Comparison of ENCODE assay signal across 23 cellular contexts in genomic region chr5:132075719-132076077, GRCh38. TPM values are rescaled to one million over a fixed set of nuclear protein-coding genes. Genes with fewer than 3 reads are reported as not detected.
DNase-seq lines count a peak whose midpoint lies in the region; ATAC-seq and TF ChIP-seq lines count a peak whose summit lies in the region.
"Had no signal": no experiment of that assay in that cellular context is flagged by ENCODE, and none has a peak within 500 bp of the region (broad histone marks: within the 10 kb centered on the region; RNA-seq: fewer than 3 reads in every experiment).

No MANE protein-coding gene starts in this region.

- H3K14ac ChIP-seq in IMR-90 (replicated peaks; ENCODE audit: low read depth, low read length) (no peak overlapping the region), neuronal stem cell (ENCODE audit: low read length) (no peak overlapping the region)

- BruUV-seq in IMR-90 (replicated peaks; lab: Mats Ljungman, UMichigan), result no TSS peak

- peaks cover 41% of the 10 kb centered on the region for H3K36me3 Mint-ChIP-seq in activated T-helper 1 cell treated with anti-CD3 and anti-CD28 coated beads, Interleukin-12 subunit alpha, Interleukin-12 subunit beta, Interleukin-2, Interleukin-4 antibody, amounts not matched to agents 30 ng/mL and 10 ng/mL and 1 ng/mL, durations not matched to agents 14 hours and 24 hours and 36 hours (ENCODE audit: low read depth)
- H3K36me3 Mint-ChIP-seq: CD4-positive, CD25-positive, alpha-beta regulatory T cell had no signal

- no peak overlapping the region for H2AFZ ChIP-seq in IMR-90 (replicated peaks; ENCODE audit: low read length, poor library complexity)
- no peak overlapping the region for H2AFZ ChIP-seq in neuronal stem cell (ENCODE audit: low read length)

- no peak overlapping the region for H3K23ac ChIP-seq in IMR-90 (ENCODE audit: low read depth, low read length)
- H3K23ac ChIP-seq in neuronal stem cell (ENCODE audit: low read depth, low read length, poor library complexity), result no peak overlapping the region

- H2BK15ac ChIP-seq in IMR-90 (ENCODE audit: low read depth, low read length) (no peak overlapping the region; the same call in 2 of the 3 replicates), neuronal stem cell (ENCODE audit: low read length) (no peak overlapping the region)

- H3K4me1 ChIP-seq in BLaER1, result peaks cover 31% of the 10 kb centered on the region
- peaks cover 10% of the 10 kb centered on the region for H3K4me1 ChIP-seq in IMR-90 (ENCODE audit: control insufficient read depth, insufficient read depth, low read length)
- peaks cover 0 to 9% of the 10 kb centered on the region in 2 donors for H3K4me1 ChIP-seq in neuronal stem cell (ENCODE audit: control insufficient read depth in 2 of 2, insufficient read depth in 1 of 2, low read depth in 1 of 2, low read length in 2 of 2)
- H3K4me1 ChIP-seq: right atrium auricular region had no signal

- H3K27ac Mint-ChIP-seq in activated T-helper 1 cell treated with anti-CD3 and anti-CD28 coated beads, Interleukin-12 subunit alpha, Interleukin-12 subunit beta, Interleukin-2, Interleukin-4 antibody, amounts not matched to agents 30 ng/mL and 10 ng/mL and 1 ng/mL, durations not matched to agents 14 hours and 24 hours and 36 hours, result peak overlapping the region; percentile 97
- H3K27ac Mint-ChIP-seq: activated B cell treated with CpG ODN at 0.5 μM for 24 hours; CD4-positive, CD25-positive, alpha-beta regulatory T cell; dendritic cell treated with granulocyte-macrophage colony-stimulating factor and Interleukin-4, amounts not matched to agents 40 ng/mL and 50 ng/mL, for 4 days had no signal

- no peak overlapping the region for H3K9ac ChIP-seq in BLaER1
- H3K9ac ChIP-seq in IMR-90 (ENCODE audit: low read depth, low read length), result no peak overlapping the region
- H3K9ac ChIP-seq in neuronal stem cell (ENCODE audit: low read depth, low read length, poor library complexity), result peak overlapping the region; percentile 15
- H3K9ac ChIP-seq: SK-N-SH had no signal

- WGBS in IMR-90 (ENCODE audit: extremely low coverage in 2 of 2, insufficient read length in 1 of 2), 2 experiments, result no CpG with 5 or more reads among the region's 2 CpGs
- no CpG with 5 or more reads among the region's 2 CpGs for WGBS in neuronal stem cell (ENCODE audit: extremely low coverage in 2 of 2, insufficient read length in 2 of 2, insufficient replicate concordance in 1 of 2), 2 donors

- peak overlapping the region; percentile 90 for H3K4me3 Mint-ChIP-seq in activated T-helper 1 cell treated with anti-CD3 and anti-CD28 coated beads, Interleukin-12 subunit alpha, Interleukin-12 subunit beta, Interleukin-2, Interleukin-4 antibody, amounts not matched to agents 30 ng/mL and 10 ng/mL and 1 ng/mL, durations not matched to agents 14 hours and 24 hours and 36 hours
- H3K4me3 Mint-ChIP-seq: activated B cell treated with CpG ODN at 0.5 μM for 24 hours; CD4-positive, CD25-positive, alpha-beta regulatory T cell; dendritic cell treated with granulocyte-macrophage colony-stimulating factor and Interleukin-4, amounts not matched to agents 40 ng/mL and 50 ng/mL, for 4 days had no signal

- H4K8ac ChIP-seq in IMR-90 (ENCODE audit: low read depth in 2 of 2, low read length in 2 of 2), result no peak overlapping the region
- H4K8ac ChIP-seq in neuronal stem cell (ENCODE audit: low read depth, low read length), result no peak overlapping the region

- H3K9me3 ChIP-seq in BLaER1 (no peaks in the 10 kb centered on the region), IMR-90 (ENCODE audit: control insufficient read depth, insufficient read depth, low read length) (no peaks in the 10 kb centered on the region), neuronal stem cell (replicated peaks in 1 of 2; ENCODE audit: control insufficient read depth in 2 of 2, insufficient read depth in 1 of 2, low read depth in 1 of 2, low read length in 2 of 2) (no peaks in the 10 kb centered on the region)
- H3K9me3 ChIP-seq: right atrium auricular region, SK-N-SH had no signal

- H4K91ac ChIP-seq in IMR-90 (ENCODE audit: insufficient read depth, low read depth, low read length), result no peak overlapping the region
- no peak overlapping the region for H4K91ac ChIP-seq in neuronal stem cell (ENCODE audit: low read depth, low read length, poor library complexity)

- H3K9me1 ChIP-seq in IMR-90 (ENCODE audit: insufficient read depth, low read length), result peaks cover 10% of the 10 kb centered on the region; the same call in 1 of the 2 replicates

- H3K27ac ChIP-seq in BLaER1 (no peak overlapping the region), IMR-90 (ENCODE audit: insufficient read depth, low read length) (no peak overlapping the region), neuronal stem cell (replicated peaks; ENCODE audit: low read length) (no peak overlapping the region)
- H3K27ac ChIP-seq: right atrium auricular region had no signal

- H3K4ac ChIP-seq in IMR-90 (ENCODE audit: low read depth, low read length) (no peak overlapping the region), neuronal stem cell (ENCODE audit: low read length) (no peak overlapping the region)

- no peak overlapping the region for H3K56ac ChIP-seq in IMR-90 (ENCODE audit: extremely low read depth, insufficient read depth, low read length)

- no peak for TF ChIP-seq CTCF in IMR-90 (conservative IDR thresholded peaks at IDR 0.05; ENCODE audit: low read depth, low read length)

- intact Hi-C loops in IMR-90 (cut with micrococcal nuclease), result no loop called here
- intact Hi-C loops in activated T-helper 1 cell treated with anti-CD3 and anti-CD28 coated beads, Interleukin-12 subunit alpha, Interleukin-12 subunit beta, Interleukin-2, Interleukin-4 antibody, amounts not matched to agents 30 ng/mL and 10 ng/mL and 1 ng/mL, durations not matched to agents 14 hours and 24 hours and 36 hours (cut with micrococcal nuclease), result loop anchor here (1.0 to 10.0 kb wide), 4 partner anchors 8 to 669 kb away; partner anchors contain the start of gene CCNI2

- H2AK9ac ChIP-seq in IMR-90 (replicated peaks; ENCODE audit: low read depth, low read length, poor library complexity), result peak overlapping the region; percentile 34

- H3K4me3 ChIP-seq in BLaER1, result no peak overlapping the region
- H3K4me3 ChIP-seq in IMR-90 (ENCODE audit: insufficient read depth, low read depth, low read length), result no peak overlapping the region
- H3K4me3 ChIP-seq in neuronal stem cell (ENCODE audit: low read length in 2 of 2), result no peak overlapping the region
- H3K4me3 ChIP-seq: right atrium auricular region had no signal

- POLR2A ChIA-PET in IMR-90 (lab: Charles Lee; ENCODE audit: unreplicated experiment), result no interaction called here

- CTCF ChIA-PET in IMR-90 (lab: Yijun Ruan, JAX), result interaction anchor here (1.1 kb wide), 1 partner anchor 114 kb away, joined by 3 read pairs; no protein-coding TSS in a partner anchor

- H3K27me3 ChIP-seq in BLaER1, result no peaks in the 10 kb centered on the region; the same call in 1 of the 2 replicates
- no peaks in the 10 kb centered on the region for H3K27me3 ChIP-seq in IMR-90 (ENCODE audit: control insufficient read depth, insufficient read depth, low read length)
- H3K27me3 ChIP-seq in neuronal stem cell (ENCODE audit: control insufficient read depth in 3 of 3, insufficient read depth in 3 of 3, low read depth in 1 of 3, low read length in 3 of 3), result no peaks in the 10 kb centered on the region
- H3K27me3 ChIP-seq: right atrium auricular region had no signal

- dilution Hi-C loops in IMR-90 (cut with HindIII; ENCODE audit: low sequenced_read_pairs, unreplicated experiment), result no loop called here

- H3K4me2 ChIP-seq in BLaER1 (peak overlapping the region; percentile 34; the same call in 1 of the 2 replicates), IMR-90 (ENCODE audit: low read depth, low read length) (no peak overlapping the region), neuronal stem cell (ENCODE audit: insufficient read depth, low read length, poor library complexity, severe bottlenecking) (no peak overlapping the region)
- H3K4me2 ChIP-seq: SK-N-SH had no signal

- no peak for TF ChIP-seq RAD21 in IMR-90 (IDR thresholded peaks at IDR 0.05; ENCODE audit: low read length)

- H2AK5ac ChIP-seq in IMR-90 (ENCODE audit: low read depth, low read length) (no peak overlapping the region), neuronal stem cell (ENCODE audit: low read depth, low read length) (no peak overlapping the region)

- in situ Hi-C loops in IMR-90 (cut with MboI; ENCODE audit: low sequenced_read_pairs), result loop anchor here (25.0 kb wide), 1 partner anchor 412 kb away; the partner anchor contains the start of gene IRF1

- H4K5ac ChIP-seq in IMR-90 (ENCODE audit: low read depth, low read length), result no peak overlapping the region

- ATAC-seq in IMR-90 (ENCODE audit: low read depth) (no peak), GM18873 (IDR thresholded peaks at IDR 0.05; ENCODE audit: low FRiP score, unreplicated experiment) (no peak), HG02938 (IDR thresholded peaks at IDR 0.05; ENCODE audit: unreplicated experiment) (no peak)

- no peak for TF ChIP-seq POLR2A in IMR-90 (IDR thresholded peaks at IDR 0.05; ENCODE audit: low read depth, low read length)

- H3K9me3 Mint-ChIP-seq in activated T-helper 1 cell treated with anti-CD3 and anti-CD28 coated beads, Interleukin-12 subunit alpha, Interleukin-12 subunit beta, Interleukin-2, Interleukin-4 antibody, amounts not matched to agents 30 ng/mL and 10 ng/mL and 1 ng/mL, durations not matched to agents 14 hours and 24 hours and 36 hours, result peaks cover 3% of the 10 kb centered on the region
- H3K9me3 Mint-ChIP-seq: activated B cell treated with CpG ODN at 0.5 μM for 24 hours; CD4-positive, CD25-positive, alpha-beta regulatory T cell; dendritic cell treated with granulocyte-macrophage colony-stimulating factor and Interleukin-4, amounts not matched to agents 40 ng/mL and 50 ng/mL, for 4 days had no signal

- H3K18ac ChIP-seq in IMR-90 (ENCODE audit: low read depth, low read length) (no peak overlapping the region), neuronal stem cell (ENCODE audit: low read length) (no peak overlapping the region)

- H3K36me3 ChIP-seq in BLaER1 (no peaks in the 10 kb centered on the region), IMR-90 (ENCODE audit: control insufficient read depth, insufficient read depth, low read length) (no peaks in the 10 kb centered on the region), neuronal stem cell (replicated peaks in 1 of 2; ENCODE audit: control insufficient read depth in 2 of 2, insufficient read depth in 2 of 2, low read length in 2 of 2) (no peaks in the 10 kb centered on the region)
- H3K36me3 ChIP-seq: right atrium auricular region had no signal

- H3K4me1 Mint-ChIP-seq in activated T-helper 1 cell treated with anti-CD3 and anti-CD28 coated beads, Interleukin-12 subunit alpha, Interleukin-12 subunit beta, Interleukin-2, Interleukin-4 antibody, amounts not matched to agents 30 ng/mL and 10 ng/mL and 1 ng/mL, durations not matched to agents 14 hours and 24 hours and 36 hours (ENCODE audit: low read depth), result peaks cover 91% of the 10 kb centered on the region
- H3K4me1 Mint-ChIP-seq: activated B cell treated with CpG ODN at 0.5 μM for 24 hours had no signal

- no peak overlapping the region for H2BK120ac ChIP-seq in IMR-90 (ENCODE audit: low read depth, low read length)
- no peak overlapping the region for H2BK120ac ChIP-seq in neuronal stem cell (ENCODE audit: low read depth, low read length)

- H2BK5ac ChIP-seq in IMR-90 (ENCODE audit: low read depth, low read length, poor library complexity, severe bottlenecking) (no peak overlapping the region), neuronal stem cell (ENCODE audit: low read length) (no peak overlapping the region)

- no peak overlapping the region for H2BK20ac ChIP-seq in IMR-90 (ENCODE audit: low read depth, low read length)

- no peak overlapping the region for H2BK12ac ChIP-seq in neuronal stem cell (ENCODE audit: low read length)

- no peaks in the 10 kb centered on the region for H4K20me1 ChIP-seq in BLaER1
- no peaks in the 10 kb centered on the region for H4K20me1 ChIP-seq in IMR-90 (ENCODE audit: insufficient read depth, low read length)

- DNase-seq in IMR-90 (no peak), neuronal stem cell (ENCODE audit: low spot score) (no peak)
- no peak for DNase-seq in activated T-helper 1 cell treated with anti-CD3 and anti-CD28 coated beads, Interleukin-12 subunit alpha, Interleukin-12 subunit beta, Interleukin-2, Interleukin-4 antibody, amounts not matched to agents 30 ng/mL and 10 ng/mL and 1 ng/mL, durations not matched to agents 14 hours and 24 hours and 36 hours (ENCODE audit: low spot score)
- DNase-seq in stimulated activated CD4-positive, alpha-beta T cell treated with anti-CD3 and anti-CD28 coated beads, Interleukin-2, amount 100 ng/mL, for 24 hours, result no peak
- DNase-seq: activated B cell treated with CpG ODN at 0.5 μM for 24 hours, activated gamma-delta T cell, H7, mesenchymal stem cell, NCI-H146, NCI-H524 treated with DMSO at 0.1 percent for 48 hours, SK-N-SH, T1000 had no signal

- peaks cover 3% of the 10 kb centered on the region for H3K27me3 Mint-ChIP-seq in activated T-helper 1 cell treated with anti-CD3 and anti-CD28 coated beads, Interleukin-12 subunit alpha, Interleukin-12 subunit beta, Interleukin-2, Interleukin-4 antibody, amounts not matched to agents 30 ng/mL and 10 ng/mL and 1 ng/mL, durations not matched to agents 14 hours and 24 hours and 36 hours (ENCODE audit: insufficient read depth)
- H3K27me3 Mint-ChIP-seq: activated B cell treated with CpG ODN at 0.5 μM for 24 hours; CD4-positive, CD25-positive, alpha-beta regulatory T cell had no signal

- H3K79me1 ChIP-seq in IMR-90 (ENCODE audit: low read depth in 1 of 2, low read length in 2 of 2) (no peaks in the 10 kb centered on the region), neuronal stem cell (ENCODE audit: low read depth, low read length) (no peaks in the 10 kb centered on the region)

RNA-seq across cellular contexts. Expression of gene CSF2, which starts 2.1 kb away (rescaled TPM):
- not detected in 2 replicates for total RNA-seq in IMR-90 (2012; rRNA removed)
- polyA plus RNA-seq in IMR-90 (2012; rRNA removed), result 0.26 and 0.31 TPM in 2 replicates
- 0.31 and 1.2 TPM in 2 replicates for polyA plus RNA-seq in IMR-90 (2012; cell fraction: cytosol; rRNA removed)
- 0.70 and 0.79 TPM in 2 replicates for polyA plus RNA-seq in IMR-90 (2012; cell fraction: nucleus; rRNA removed; ENCODE audit: low replicate concordance)
- 1,648 and 1,678 TPM in 2 replicates for total RNA-seq in activated T-helper 1 cell treated with anti-CD3 and anti-CD28 coated beads, Interleukin-12 subunit alpha, Interleukin-12 subunit beta, Interleukin-2, Interleukin-4 antibody, amounts not matched to agents 30 ng/mL and 10 ng/mL and 1 ng/mL, durations not matched to agents 14 hours and 24 hours and 36 hours
- not detected for polyA plus RNA-seq in neuronal stem cell (2013, experiment 1 of 2)
- polyA plus RNA-seq in neuronal stem cell (2013, experiment 2 of 2), result not detected
- total RNA-seq: activated B cell treated with CpG ODN at 0.5 μM for 24 hours; cardiac septum; CD4-positive, CD25-positive, alpha-beta regulatory T cell; H7; osteoblast; right atrium auricular region; subcutaneous adipose tissue; urinary bladder had no signal
- polyA plus RNA-seq: CD4-positive, CD25-positive, alpha-beta regulatory T cell; urinary bladder had no signal

RNA-seq across cellular contexts. Expression of gene IL3, which starts 15.2 kb away (rescaled TPM):
- total RNA-seq in IMR-90 (2012; rRNA removed), result not detected in 2 replicates
- not detected in 2 replicates for polyA plus RNA-seq in IMR-90 (2012; rRNA removed)
- polyA plus RNA-seq in IMR-90 (2012; cell fraction: cytosol; rRNA removed), result not detected in 2 replicates
- not detected in 2 replicates for polyA plus RNA-seq in IMR-90 (2012; cell fraction: nucleus; rRNA removed; ENCODE audit: low replicate concordance)
- 94.6 and 98.5 TPM in 2 replicates for total RNA-seq in activated T-helper 1 cell treated with anti-CD3 and anti-CD28 coated beads, Interleukin-12 subunit alpha, Interleukin-12 subunit beta, Interleukin-2, Interleukin-4 antibody, amounts not matched to agents 30 ng/mL and 10 ng/mL and 1 ng/mL, durations not matched to agents 14 hours and 24 hours and 36 hours
- polyA plus RNA-seq in neuronal stem cell (2013, experiment 1 of 2), result not detected
- not detected for polyA plus RNA-seq in neuronal stem cell (2013, experiment 2 of 2)
- total RNA-seq: activated B cell treated with CpG ODN at 0.5 μM for 24 hours; cardiac septum; CD4-positive, CD25-positive, alpha-beta regulatory T cell; fibroblast of lung; H7; osteoblast; right atrium auricular region; subcutaneous adipose tissue; urinary bladder had no signal
- polyA plus RNA-seq: CD4-positive, CD25-positive, alpha-beta regulatory T cell; fibroblast of lung; SK-N-SH; urinary bladder had no signal

Comparison
In these comparisons a context has a peak if more than half of its experiments do, and no peak if none do; other contexts are left out.
1. RNA of gene CSF2, which starts 2.1 kb away (total RNA-seq): 1,648 to 1,678 TPM in activated T-helper 1 cell treated with anti-CD3 and anti-CD28 coated beads, Interleukin-12 subunit alpha, Interleukin-12 subunit beta, Interleukin-2, Interleukin-4 antibody, amounts not matched to agents 30 ng/mL and 10 ng/mL and 1 ng/mL, durations not matched to agents 14 hours and 24 hours and 36 hours; not detected in IMR-90; every median in the first group is over 1,000 times any median in the second.
2. RNA of gene IL3, which starts 15.2 kb away (total RNA-seq): 94.6 to 98.5 TPM in activated T-helper 1 cell treated with anti-CD3 and anti-CD28 coated beads, Interleukin-12 subunit alpha, Interleukin-12 subunit beta, Interleukin-2, Interleukin-4 antibody, amounts not matched to agents 30 ng/mL and 10 ng/mL and 1 ng/mL, durations not matched to agents 14 hours and 24 hours and 36 hours; not detected in IMR-90; every median in the first group is over 10 times any median in the second.